Comparison of ENCODE assay signal across 25 cellular contexts in the genomic region with DNA sequence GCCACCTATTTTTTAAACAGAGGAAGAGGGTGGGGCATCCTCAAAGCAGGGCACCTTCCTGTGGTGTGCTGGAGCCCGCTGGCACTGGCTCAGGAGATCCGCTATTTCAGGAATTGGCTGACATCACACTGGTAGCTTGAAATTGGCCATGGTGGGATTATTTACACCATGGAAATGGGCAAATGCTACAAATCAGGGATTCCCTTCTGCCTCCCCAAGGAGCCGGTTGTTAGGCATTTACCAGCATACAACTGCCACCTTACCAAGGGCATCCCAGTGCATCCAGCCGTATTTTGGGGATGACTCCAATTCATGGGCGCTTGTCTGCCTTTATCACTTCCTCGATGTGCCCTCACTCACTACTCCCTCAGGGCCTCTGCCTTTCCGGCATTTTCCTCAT. TPM values are rescaled to one million over a fixed set of nuclear protein-coding genes. Genes with fewer than 3 reads are reported as not detected.
DNase-seq lines count a peak whose midpoint lies in the region; ATAC-seq, FAIRE-seq and TF ChIP-seq lines count a peak whose summit lies in the region.
"Had no signal": no experiment of that assay in that cellular context is flagged by ENCODE, and none has a peak within 500 bp of the region (broad histone marks: within the 10 kb centered on the region; RNA-seq: fewer than 3 reads in every experiment).

No MANE protein-coding gene starts in this region.

- H3K9me3 Mint-ChIP-seq in GM23338 (no peaks in the 10 kb centered on the region), astrocyte (ENCODE audit: unreplicated experiment) (no peaks in the 10 kb centered on the region), nephron progenitor cell (no peaks in the 10 kb centered on the region)
- H3K9me3 Mint-ChIP-seq: CD4-positive, CD25-positive, alpha-beta regulatory T cell; IgD-negative memory B cell had no signal

- peaks cover 11% of the 10 kb centered on the region for H3K4me1 ChIP-seq in GM23338 (ENCODE audit: insufficient read depth)
- no peaks in the 10 kb centered on the region for H3K4me1 ChIP-seq in astrocyte (ENCODE audit: insufficient read depth, low read length)
- peaks cover 9% of the 10 kb centered on the region for H3K4me1 ChIP-seq in upper lobe of right lung

- peaks cover 12% of the 10 kb centered on the region for H3K27me3 Mint-ChIP-seq in GM23338 (ENCODE audit: insufficient read depth, low read depth, poor library complexity)
- H3K27me3 Mint-ChIP-seq in astrocyte (ENCODE audit: low read depth, unreplicated experiment) = peaks cover 6% of the 10 kb centered on the region
- H3K27me3 Mint-ChIP-seq in nephron progenitor cell (ENCODE audit: low read depth, poor library complexity) = peaks cover 3% of the 10 kb centered on the region

- H3K4me3 Mint-ChIP-seq in GM23338 (peak overlapping the region; percentile 15; the same call in 2 of the 3 replicates), astrocyte (ENCODE audit: unreplicated experiment) (peak overlapping the region; percentile 10), nephron progenitor cell (peak overlapping the region; percentile 64)
- H3K4me3 Mint-ChIP-seq: CD4-positive, CD25-positive, alpha-beta regulatory T cell; IgD-negative memory B cell had no signal

- no peaks in the 10 kb centered on the region for H4K20me1 ChIP-seq in GM23338 (replicated peaks; ENCODE audit: insufficient read depth)
- no peaks in the 10 kb centered on the region for H4K20me1 ChIP-seq in astrocyte (ENCODE audit: insufficient read depth, low read length)

- H3K27ac ChIP-seq in GM23338 (ENCODE audit: low read depth) (no peak overlapping the region), astrocyte (ENCODE audit: low read depth, low read length) (no peak overlapping the region), upper lobe of right lung (no peak overlapping the region)
- H3K27ac ChIP-seq: HL-60, KMS-11, RWPE1 had no signal

- TF ChIP-seq POLR2A in lower leg skin (IDR thresholded peaks at IDR 0.05) = no peak

- intact Hi-C loops in lower leg skin (cut with DNase I; ENCODE audit: low total_unique reads) = loop anchor here (10.0 kb wide), 1 partner anchor 146 kb away; a partner anchor contains a TSS
- intact Hi-C loops in upper lobe of right lung (cut with DNase I) = loop anchor here (10.0 kb wide), 1 partner anchor 46 kb away; no protein-coding TSS in a partner anchor

- H3K27ac Mint-ChIP-seq in GM23338 = no peak overlapping the region
- H3K27ac Mint-ChIP-seq in astrocyte (ENCODE audit: unreplicated experiment) = no peak overlapping the region
- no peak overlapping the region for H3K27ac Mint-ChIP-seq in nephron progenitor cell
- H3K27ac Mint-ChIP-seq: IgD-negative memory B cell had no signal

- 79 to 81% methylated on average over 7 of the region's 7 CpGs for WGBS in lower leg skin, 2 donors

- no peak for TF ChIP-seq CTCF in GM23338 (conservative IDR thresholded peaks at IDR 0.05; ENCODE audit: low read depth in 2 of 2)
- TF ChIP-seq CTCF in astrocyte (IDR thresholded peaks at IDR 0.05; ENCODE audit: insufficient read depth, low read depth, low read length) = no peak
- no peak for TF ChIP-seq CTCF in nephron progenitor cell (IDR thresholded peaks at IDR 0.05)
- TF ChIP-seq CTCF in lower leg skin (IDR thresholded peaks at IDR 0.05) = no peak
- TF ChIP-seq CTCF in upper lobe of right lung (IDR thresholded peaks at IDR 0.05) = no peak

- H3K79me2 ChIP-seq in GM23338 (replicated peaks; ENCODE audit: insufficient read depth) (no peaks in the 10 kb centered on the region), astrocyte (ENCODE audit: insufficient read depth, low read length) (no peaks in the 10 kb centered on the region)

- FAIRE-seq in astrocyte (lab: Jason Lieb, UNC) = no peak
- FAIRE-seq: GM12891 had no signal

- no peaks in the 10 kb centered on the region for H3K36me3 ChIP-seq in GM23338 (ENCODE audit: insufficient read depth)
- no peaks in the 10 kb centered on the region for H3K36me3 ChIP-seq in astrocyte (ENCODE audit: insufficient read depth, low read length)
- H3K36me3 ChIP-seq in upper lobe of right lung = no peaks in the 10 kb centered on the region

- H3F3A ChIP-seq in GM23338 (replicated peaks; ENCODE audit: low read depth) = 0 out of 2 replicates have a peak, but pooled peaks cover 5% of the 10 kb centered on the region

- no peak for DNase-seq in GM23338 (ENCODE audit: low spot score)
- no peak for DNase-seq in astrocyte (ENCODE audit: low read depth)
- no peak for DNase-seq in nephron progenitor cell
- no peak for DNase-seq in NCI-H1417 treated with DMSO at 0.1 percent for 48 hours (lab: John Stamatoyannopoulos, UW)
- DNase-seq in lower leg skin (ENCODE audit: low spot score in 2 of 2) = no peak
- no peak for DNase-seq in upper lobe of right lung
- no peak for DNase-seq in AML-193 (lab: John Stamatoyannopoulos, UW)
- DNase-seq: BE2C; CD4-positive, CD25-positive, alpha-beta regulatory T cell; COR-L47; GDM1; GOT3; MM.1S; NCI-H1694; NCI-H2029 treated with DMSO at 0.1 percent for 48 hours; NCI-H446 treated with DMSO at 0.1 percent for 48 hours; NCI-H526 treated with DMSO at 0.1 percent for 48 hours; SHP77 had no signal

- H3K9me2 ChIP-seq in GM23338 (ENCODE audit: insufficient read depth) = no peaks in the 10 kb centered on the region

- H3K4me1 Mint-ChIP-seq in GM23338 (peaks cover 18% of the 10 kb centered on the region), astrocyte (ENCODE audit: low read depth, unreplicated experiment) (peaks cover 6% of the 10 kb centered on the region), nephron progenitor cell (peaks cover 43% of the 10 kb centered on the region)

- H3K9ac ChIP-seq in astrocyte (ENCODE audit: low read length) = no peak overlapping the region
- H3K9ac ChIP-seq: KMS-11 had no signal

- no peak for ATAC-seq in GM23338
- ATAC-seq in upper lobe of right lung = no peak
- ATAC-seq: Panc1 had no signal

- H3K36me3 Mint-ChIP-seq in GM23338 (ENCODE audit: low read depth) (peaks cover 13% of the 10 kb centered on the region), astrocyte (ENCODE audit: low read depth, unreplicated experiment) (peaks cover 14% of the 10 kb centered on the region), nephron progenitor cell (ENCODE audit: low read depth) (peaks cover 15% of the 10 kb centered on the region)
- H3K36me3 Mint-ChIP-seq: IgD-negative memory B cell had no signal

- H3K4me3 ChIP-seq in GM23338 (no peak overlapping the region), astrocyte (ENCODE audit: insufficient read depth, low read depth, low read length) (no peak overlapping the region), lower leg skin (ENCODE audit: low read depth, poor library complexity, severe bottlenecking) (no peak overlapping the region), upper lobe of right lung (no peak overlapping the region)
- H3K4me3 ChIP-seq: HAP-1 had no signal

- no peak overlapping the region for H3K4me2 ChIP-seq in GM23338
- H3K4me2 ChIP-seq in astrocyte (ENCODE audit: low read length) = no peak overlapping the region
- H3K4me2 ChIP-seq: KMS-11 had no signal

- no peaks in the 10 kb centered on the region for H3K27me3 ChIP-seq in GM23338 (ENCODE audit: insufficient read depth)
- H3K27me3 ChIP-seq in astrocyte (ENCODE audit: insufficient read depth, low read length) = no peaks in the 10 kb centered on the region
- H3K27me3 ChIP-seq in upper lobe of right lung = no peaks in the 10 kb centered on the region
- H3K27me3 ChIP-seq: BE2C had no signal

- H3K9me3 ChIP-seq in astrocyte (ENCODE audit: insufficient read depth, low read depth, low read length) = no peaks in the 10 kb centered on the region
- no peaks in the 10 kb centered on the region for H3K9me3 ChIP-seq in upper lobe of right lung
- H3K9me3 ChIP-seq: BE2C, HAP-1 had no signal

- H2AFZ ChIP-seq in GM23338 (no peak overlapping the region), astrocyte (ENCODE audit: low read depth, low read length) (no peak overlapping the region)

TF ChIP-seq in GM23338, 12 proteins besides CTCF, POLR2A, EP300 and RAD21 (continues in another document):
- no peak for TF ChIP-seq ZNF114 (CRISPR knock-in tag; IDR thresholded peaks at IDR 0.05)

RNA-seq across cellular contexts. Expression of a gene that starts 14.2 kb away (rescaled TPM):
- total RNA-seq in GM23338 (2014; rRNA removed; shearing (Covaris generic)) = 1.4 and 1.9 TPM in 2 replicates
- polyA plus RNA-seq in GM23338 (2016; fragmentation: Nextera tagmentation; extraction: Ambion mirVana) = 2.0 and 2.5 TPM in 2 replicates
- total RNA-seq in astrocyte (not detected in 2 replicates), lower leg skin (1 to 10 TPM; 1.1 to 4.0 (median 1.2) TPM), upper lobe of right lung (2.2 TPM)
- total RNA-seq: CD4-positive, CD25-positive, alpha-beta regulatory T cell had no signal
- polyA plus RNA-seq: CD4-positive, CD25-positive, alpha-beta regulatory T cell; IgD-negative memory B cell had no signal

RNA-seq across cellular contexts. Expression of a gene that starts 16.6 kb away (rescaled TPM):
- total RNA-seq in GM23338 (2014; rRNA removed; shearing (Covaris generic)) = 11.6 and 16.5 TPM in 2 replicates
- polyA plus RNA-seq in GM23338 (2016; fragmentation: Nextera tagmentation; extraction: Ambion mirVana) = 25.7 and 30.4 TPM in 2 replicates
- 26.3 and 28.3 TPM in 2 replicates for total RNA-seq in astrocyte
- total RNA-seq in lower leg skin = 10 to 100 TPM; 50.7 to 76.2 (median 70.3) TPM
- 44.3 TPM for total RNA-seq in upper lobe of right lung
- total RNA-seq: CD4-positive, CD25-positive, alpha-beta regulatory T cell had no signal
- polyA plus RNA-seq: CD4-positive, CD25-positive, alpha-beta regulatory T cell; IgD-negative memory B cell had no signal

RNA-seq across cellular contexts. Expression of a gene that starts 21.6 kb away (rescaled TPM):
- 22.6 and 29.7 TPM in 2 replicates for total RNA-seq in GM23338 (2014; rRNA removed; shearing (Covaris generic))
- polyA plus RNA-seq in GM23338 (2016; fragmentation: Nextera tagmentation; extraction: Ambion mirVana) = 21.3 and 25.4 TPM in 2 replicates
- total RNA-seq in astrocyte = 9.2 and 11.7 TPM in 2 replicates
- 10 to 100 TPM; 52.3 to 78.1 (median 64.4) TPM for total RNA-seq in lower leg skin
- total RNA-seq in upper lobe of right lung = 10.7 TPM
- polyA plus RNA-seq: IgD-negative memory B cell had no signal

RNA-seq across cellular contexts. Expression of a gene that starts 22.0 kb away (rescaled TPM):
- total RNA-seq in GM23338 (2014; rRNA removed; shearing (Covaris generic)) = 2.6 and 8.1 TPM in 2 replicates
- 8.0 and 9.1 TPM in 2 replicates for polyA plus RNA-seq in GM23338 (2016; fragmentation: Nextera tagmentation; extraction: Ambion mirVana)
- total RNA-seq in astrocyte (0.73 and 1.4 TPM in 2 replicates), lower leg skin (10 to 100 TPM in 1 of 4 donors, 1 to 10 TPM in 3; 4.9 to 11.2 (median 8.9) TPM), upper lobe of right lung (1.5 TPM)

RNA-seq across cellular contexts. Expression of a gene that starts 26.8 kb away (rescaled TPM):
- 1.2 and 7.8 TPM in 2 replicates for total RNA-seq in GM23338 (2014; rRNA removed; shearing (Covaris generic))
- 8.6 and 10.5 TPM in 2 replicates for polyA plus RNA-seq in GM23338 (2016; fragmentation: Nextera tagmentation; extraction: Ambion mirVana)
- total RNA-seq in astrocyte (8.9 and 9.7 TPM in 2 replicates), lower leg skin (10 to 100 TPM; 53.9 to 62.5 (median 54.7) TPM), upper lobe of right lung (12.2 TPM)

Comparison
In these comparisons a context has a peak if more than half of its experiments do, and no peak if none do; other contexts are left out.
1. H3K4me3 Mint-ChIP-seq: peak in every context shown above with its lines; median percentile 64 in nephron progenitor cell; 15 in GM23338; 10 in astrocyte.